Comparison of ENCODE assay signal across 8 cellular contexts in genomic region chr4:36351082-36351666, GRCh38.
A peak's percentile ranks its signal among the peaks of the same experiment; 100 is the strongest.
DNase-seq lines count a peak whose midpoint lies in the region; ATAC-seq, FAIRE-seq and TF ChIP-seq lines count a peak whose summit lies in the region.

No MANE protein-coding gene starts in this region.

- CTCF ChIA-PET in HepG2 (lab: Yijun Ruan, JAX; ENCODE audit: low intra/inter-chr PET ratio, low total read pairs): interaction anchor here (1.7 to 2.7 kb wide), 2 partner anchors 1033 to 1038 kb away, joined by 14 to 15 read pairs; no protein-coding TSS in a partner anchor

- POLR2A ChIA-PET in HepG2 (lab: Yijun Ruan, JAX): no interaction called here

- H3K9ac ChIP-seq in HepG2 (ENCODE audit: insufficient read depth, low read depth, low read length): no peak overlapping the region

- peaks cover 14% of the 10 kb centered on the region for H3K4me1 Mint-ChIP-seq in central memory CD8-positive, alpha-beta T cell

- FAIRE-seq in HepG2 (lab: Jason Lieb, UNC): no peak

- no peaks in the 10 kb centered on the region for H3K36me3 Mint-ChIP-seq in central memory CD8-positive, alpha-beta T cell (ENCODE audit: insufficient read depth)

- no peak for TF ChIP-seq RAD21 in HepG2 (CRISPR knock-in tag; IDR thresholded peaks at IDR 0.05)

- no TSS peak for BruUV-seq in HepG2 (replicated peaks; lab: Mats Ljungman, UMichigan)

- H3K79me2 ChIP-seq in HepG2 (ENCODE audit: insufficient read depth, low read length): no peaks in the 10 kb centered on the region

- H3K4me1 ChIP-seq in HepG2 (ENCODE audit: insufficient read depth, low read length): no peaks in the 10 kb centered on the region

- 0% methylated on average over 2 of the region's 2 CpGs for WGBS in HepG2 (ENCODE audit: low lambda C conversion rate)

- TF ChIP-seq CTCF in GM12865 (IDR thresholded peaks at IDR 0.05; ENCODE audit: insufficient read depth, low read depth, low read length, missing control alignments): peak; percentile 69
- TF ChIP-seq CTCF in HFF-Myc (IDR thresholded peaks at IDR 0.05; ENCODE audit: low read depth, low read length, missing control alignments): peak; percentile 26
- peak; percentile 62 for TF ChIP-seq CTCF in HepG2 (CRISPR knock-in tag; IDR thresholded peaks at IDR 0.05)

- intact Hi-C loops in HepG2 (cut with micrococcal nuclease; ENCODE audit: unreplicated experiment): loop anchor here (1.0 to 2.0 kb wide), 3 partner anchors 49 to 1039 kb away; no protein-coding TSS in a partner anchor

- in situ Hi-C loops in HepG2 (cut with HindIII; ENCODE audit: extremely low pct_ligation_motif_present, low pct_unique_long_range_greater_than_20kb): loop anchor here (5.0 kb wide), 1 partner anchor 46 kb away; no protein-coding TSS in a partner anchor

- no peak overlapping the region for H3K4me2 ChIP-seq in HepG2 (ENCODE audit: low read depth, low read length)

- H3K27ac ChIP-seq in HepG2 (ENCODE audit: extremely low read length, insufficient read depth, low read length): no peak overlapping the region

- no peaks in the 10 kb centered on the region for H3K27me3 ChIP-seq in HepG2 (ENCODE audit: control insufficient read depth in 1 of 2, insufficient read depth in 2 of 2, low read length in 2 of 2)

- H4K20me1 ChIP-seq in HepG2 (ENCODE audit: insufficient read depth, low read length): no peaks in the 10 kb centered on the region

- H3K27me3 Mint-ChIP-seq in central memory CD8-positive, alpha-beta T cell: no peaks in the 10 kb centered on the region

- H3K9me3 Mint-ChIP-seq in central memory CD8-positive, alpha-beta T cell: no peaks in the 10 kb centered on the region

- no peak overlapping the region for H2AFZ ChIP-seq in HepG2 (ENCODE audit: low read length)

- TF ChIP-seq POLR2A in HepG2 (IDR thresholded peaks at IDR 0.05; ENCODE audit: insufficient read depth in 1 of 2, low read depth in 2 of 2, low read length in 2 of 2): no peak

- H3K9me3 ChIP-seq in HepG2 (ENCODE audit: low read length): no peaks in the 10 kb centered on the region

- H3K27ac Mint-ChIP-seq in central memory CD8-positive, alpha-beta T cell (ENCODE audit: low read depth): peak overlapping the region; percentile 27

- no peak for ATAC-seq in central memory CD8-positive, alpha-beta T cell (replicated peaks; ENCODE audit: extremely low read depth, poor library complexity, severe bottlenecking)
- ATAC-seq in HepG2: peak; percentile 68

- H3K4me3 Mint-ChIP-seq in central memory CD8-positive, alpha-beta T cell: no peak overlapping the region

- H3K36me3 ChIP-seq in HepG2 (replicated peaks in 1 of 2; ENCODE audit: control insufficient read depth in 1 of 2, insufficient read depth in 2 of 2, low read length in 2 of 2): no peaks in the 10 kb centered on the region

- peak; percentile 81 for DNase-seq in GM12865 (ENCODE audit: low read depth)
- DNase-seq in HFF-Myc (ENCODE audit: extremely low read depth, low read depth): no peak
- DNase-seq in NCI-H146 treated with DMSO at 0.1 percent for 48 hours (lab: John Stamatoyannopoulos, UW; ENCODE audit: unreplicated experiment): peak; percentile 1
- peak; percentile 63 for DNase-seq in activated CD4-positive, CD25-positive, alpha-beta regulatory T cell treated with anti-CD3 and anti-CD28 coated beads, Interleukin-2, amount 50 U/mL, for 72 hours
- peak; percentile 54 to 64 for DNase-seq in central memory CD8-positive, alpha-beta T cell (ENCODE audit: low spot score in 2 of 2)
- DNase-seq in HepG2 (ENCODE audit: low spot score): peak; percentile 19
- peak; percentile 30 for DNase-seq in stimulated activated CD8-positive, alpha-beta memory T cell treated with anti-CD3 and anti-CD28 coated beads, Interleukin-12 subunit alpha, Interleukin-12 subunit beta, amount 100 ng/mL, for 24 hours (ENCODE audit: extremely low read depth)
- no peak for DNase-seq in EL

- TF ChIP-seq EP300 in HepG2 (IDR thresholded peaks at IDR 0.05; ENCODE audit: low read depth in 2 of 2, low read length in 2 of 2) (no peak), HepG2 (CRISPR knock-in tag; IDR thresholded peaks at IDR 0.05; ENCODE audit: borderline replicate concordance) (no peak)

- no peak overlapping the region for H3K4me3 ChIP-seq in GM12865 (ENCODE audit: low read depth, low read length)
- no peak overlapping the region for H3K4me3 ChIP-seq in HFF-Myc (replicated peaks; ENCODE audit: low read depth, low read length)
- H3K4me3 ChIP-seq in HepG2 (replicated peaks in 1 of 3; ENCODE audit: insufficient read depth in 1 of 3, low read depth in 2 of 3, low read length in 3 of 3): no peak overlapping the region

TF ChIP-seq in HepG2, 621 proteins besides CTCF, POLR2A, EP300 and RAD21:
- TF ChIP-seq SMC3 (IDR thresholded peaks at IDR 0.05; ENCODE audit: low read length) (peak; percentile 48), XRCC5 (optimal IDR thresholded peaks at IDR 0.05; ENCODE audit: low read length) (no peak), FOXA3 (CRISPR knock-in tag; IDR thresholded peaks at IDR 0.05) (no peak), STAG1 (CRISPR knock-in tag; IDR thresholded peaks at IDR 0.05) (peak; percentile 62)
TF ChIP-seq in HepG2: peak in this region for 2.

Comparison
In these comparisons a context has a peak if more than half of its experiments do, and no peak if none do; other contexts are left out.
1. DNase-seq: peak in GM12865 (single experiment), NCI-H146 treated with DMSO at 0.1 percent for 48 hours (single experiment), activated CD4-positive, CD25-positive, alpha-beta regulatory T cell treated with anti-CD3 and anti-CD28 coated beads, Interleukin-2, amount 50 U/mL, for 72 hours (single experiment), central memory CD8-positive, alpha-beta T cell (2 of 2), HepG2 (single experiment) and stimulated activated CD8-positive, alpha-beta memory T cell treated with anti-CD3 and anti-CD28 coated beads, Interleukin-12 subunit alpha, Interleukin-12 subunit beta, amount 100 ng/mL, for 24 hours (single experiment); none in HFF-Myc (single experiment) and EL (single experiment).
2. Peak in every context shown above with its lines, with median percentiles within 50 percentile points of each other: CTCF ChIP-seq.